Comparison of ENCODE assay signal across 40 cellular contexts in genomic region chr10:36519909-36520308, GRCh38.
"Had no signal": no experiment of that assay in that cellular context is flagged by ENCODE, and none has a peak within 500 bp of the region (broad histone marks: within the 10 kb centered on the region; RNA-seq: fewer than 3 reads in every experiment).

No MANE protein-coding gene starts in this region.

- H3K4me1 Mint-ChIP-seq: activated naive CD4-positive, alpha-beta T cell treated with anti-CD3 and anti-CD28 coated beads, Interleukin-2, amount 10 ng/mL, durations not matched to agents 7 days and 5 days; activated naive CD4-positive, alpha-beta T cell treated with anti-CD3 and anti-CD28 coated beads, Interleukin-2, amount 50 U/mL, for 24 hours; activated naive CD8-positive, alpha-beta T cell treated with anti-CD3 and anti-CD28 coated beads for 36 hours; activated naive CD8-positive, alpha-beta T cell treated with anti-CD3 and anti-CD28 coated beads, Interleukin-2, amount 10 ng/mL, durations not matched to agents 7 days and 5 days; activated naive CD8-positive, alpha-beta T cell treated with anti-CD3 and anti-CD28 coated beads, Interleukin-2, amount 50 U/mL, for 24 hours; activated T-helper 17 cell treated with anti-CD3 and anti-CD28 coated beads, Interleukin-2, amount 50 U/mL, for 72 hours; central memory CD8-positive, alpha-beta T cell had no signal

- H3K27ac Mint-ChIP-seq: activated naive CD4-positive, alpha-beta T cell treated with anti-CD3 and anti-CD28 coated beads for 36 hours; activated naive CD4-positive, alpha-beta T cell treated with anti-CD3 and anti-CD28 coated beads, Interleukin-2, amount 10 ng/mL, durations not matched to agents 7 days and 5 days; activated naive CD4-positive, alpha-beta T cell treated with anti-CD3 and anti-CD28 coated beads, Interleukin-2, amount 50 U/mL, for 24 hours; activated naive CD4-positive, alpha-beta T cell treated with anti-CD3 and anti-CD28 coated beads, Interleukin-2, amount 50 U/mL, for 72 hours; activated naive CD8-positive, alpha-beta T cell; activated naive CD8-positive, alpha-beta T cell treated with anti-CD3 and anti-CD28 coated beads for 36 hours; activated naive CD8-positive, alpha-beta T cell treated with anti-CD3 and anti-CD28 coated beads, Interleukin-2, amount 10 ng/mL, durations not matched to agents 7 days and 5 days; activated naive CD8-positive, alpha-beta T cell treated with anti-CD3 and anti-CD28 coated beads, Interleukin-2, amount 50 U/mL, for 24 hours; activated T-cell treated with anti-CD3 and anti-CD28 coated beads, Interleukin-2, amount 50 U/mL, for 24 hours; activated T-cell treated with anti-CD3 and anti-CD28 coated beads, Interleukin-2, amount 50 U/mL, for 72 hours; activated T-helper 1 cell treated with anti-CD3 and anti-CD28 coated beads, Interleukin-12 subunit alpha, Interleukin-12 subunit beta, Interleukin-2, Interleukin-4 antibody, amounts not matched to agents 30 ng/mL and 10 ng/mL and 1 ng/mL, durations not matched to agents 14 hours and 24 hours and 36 hours; activated T-helper 17 cell treated with anti-CD3 and anti-CD28 coated beads, Interleukin-2, amount 50 U/mL, for 72 hours; activated T-helper 2 cell treated with anti-CD3 and anti-CD28 coated beads, Interferon-gamma antibody, Interleukin-2, Interleukin-4, amounts not matched to agents 10 μg/mL and 5 μg/mL and 100 μg/mL, durations not matched to agents 14 hours and 24 hours and 36 hours; brain had no signal

- H3K9me3 ChIP-seq: adrenal gland, body of pancreas had no signal

- DNase-seq: activated effector memory CD4-positive, alpha-beta T cell treated with anti-CD3 and anti-CD28 coated beads, Interleukin-2, amount 50 U/mL, for 16 hours; activated effector memory CD4-positive, alpha-beta T cell treated with Interleukin-2 at 50 U/mL for 16 hours; activated gamma-delta T cell; activated gamma-delta T cell treated with Interleukin-2 at 50 U/mL for 16 hours; activated naive CD4-positive, alpha-beta T cell; activated naive CD4-positive, alpha-beta T cell treated with anti-CD3 and anti-CD28 coated beads for 36 hours; activated naive CD4-positive, alpha-beta T cell treated with anti-CD3 and anti-CD28 coated beads, Interleukin-2, amount 10 ng/mL, durations not matched to agents 7 days and 5 days; activated naive CD4-positive, alpha-beta T cell treated with anti-CD3 and anti-CD28 coated beads, Interleukin-2, amount 50 U/mL, for 16 hours; activated naive CD4-positive, alpha-beta T cell treated with Interleukin-2 at 50 U/mL for 16 hours; activated naive CD8-positive, alpha-beta T cell treated with anti-CD3 and anti-CD28 coated beads for 36 hours; activated naive CD8-positive, alpha-beta T cell treated with anti-CD3 and anti-CD28 coated beads, Interleukin-2, amount 10 ng/mL, durations not matched to agents 7 days and 5 days; activated naive CD8-positive, alpha-beta T cell treated with anti-CD3 and anti-CD28 coated beads, Interleukin-2, amount 50 U/mL, for 24 hours; activated T-cell treated with anti-CD3 and anti-CD28 coated beads, Interleukin-2, amount 50 U/mL, for 1 hour; activated T-cell treated with anti-CD3 and anti-CD28 coated beads, Interleukin-2, amount 50 U/mL, for 24 hours; activated T-cell treated with anti-CD3 and anti-CD28 coated beads, Interleukin-2, amount 50 U/mL, for 4 hours; activated T-cell treated with anti-CD3 and anti-CD28 coated beads, Interleukin-2, amount 50 U/mL, for 48 hours; activated T-cell treated with anti-CD3 and anti-CD28 coated beads, Interleukin-2, amount 50 U/mL, for 72 hours; adrenal gland; amniotic stem cell; amygdala; anterior cingulate cortex; aorta; body of pancreas; brain microvascular endothelial cell; caudate nucleus; central memory CD4-positive, alpha-beta T cell; cerebellar nuclear complex had no signal

- H3K36me3 Mint-ChIP-seq: activated naive CD4-positive, alpha-beta T cell treated with anti-CD3 and anti-CD28 coated beads, Interleukin-2, amount 10 ng/mL, durations not matched to agents 7 days and 5 days; activated naive CD4-positive, alpha-beta T cell treated with anti-CD3 and anti-CD28 coated beads, Interleukin-2, amount 50 U/mL, for 24 hours; activated naive CD4-positive, alpha-beta T cell treated with anti-CD3 and anti-CD28 coated beads, Interleukin-2, amount 50 U/mL, for 72 hours; activated naive CD8-positive, alpha-beta T cell; activated naive CD8-positive, alpha-beta T cell treated with anti-CD3 and anti-CD28 coated beads for 36 hours; activated naive CD8-positive, alpha-beta T cell treated with anti-CD3 and anti-CD28 coated beads, Interleukin-2, amount 10 ng/mL, durations not matched to agents 7 days and 5 days; brain had no signal

- H3K27me3 ChIP-seq: adrenal gland, ascending aorta, body of pancreas, brain microvascular endothelial cell, breast epithelium, cardiac muscle cell had no signal

- H3K4me3 ChIP-seq: adrenal gland, ascending aorta, body of pancreas, breast epithelium, cardiac muscle cell had no signal

- FAIRE-seq: astrocyte, bronchial epithelial cell had no signal

- ATAC-seq: activated naive CD4-positive, alpha-beta T cell treated with anti-CD3 and anti-CD28 coated beads, Interleukin-2, amount 50 U/mL, for 72 hours; activated naive CD8-positive, alpha-beta T cell treated with anti-CD3 and anti-CD28 coated beads, Interleukin-2, amount 50 U/mL, for 24 hours; activated T-cell treated with anti-CD3 and anti-CD28 coated beads, Interleukin-2, amount 50 U/mL, for 4 hours; activated T-cell treated with anti-CD3 and anti-CD28 coated beads, Interleukin-2, amount 50 U/mL, for 72 hours; activated T-helper 17 cell treated with anti-CD3 and anti-CD28 coated beads, Interleukin-2, amount 50 U/mL, for 72 hours; body of pancreas had no signal

- H3K36me3 ChIP-seq: adrenal gland, ascending aorta, brain microvascular endothelial cell, breast epithelium, cardiac muscle cell had no signal

- H3K9me3 Mint-ChIP-seq: activated naive CD4-positive, alpha-beta T cell treated with anti-CD3 and anti-CD28 coated beads, Interleukin-2, amount 50 U/mL, for 24 hours; activated T-helper 17 cell treated with anti-CD3 and anti-CD28 coated beads, Interleukin-2, amount 50 U/mL, for 72 hours had no signal

- H3K4me3 Mint-ChIP-seq: activated naive CD4-positive, alpha-beta T cell treated with anti-CD3 and anti-CD28 coated beads for 36 hours; activated naive CD4-positive, alpha-beta T cell treated with anti-CD3 and anti-CD28 coated beads, Interleukin-2, amount 10 ng/mL, durations not matched to agents 7 days and 5 days; activated naive CD4-positive, alpha-beta T cell treated with anti-CD3 and anti-CD28 coated beads, Interleukin-2, amount 50 U/mL, for 24 hours; activated naive CD8-positive, alpha-beta T cell; activated naive CD8-positive, alpha-beta T cell treated with anti-CD3 and anti-CD28 coated beads for 36 hours; activated naive CD8-positive, alpha-beta T cell treated with anti-CD3 and anti-CD28 coated beads, Interleukin-2, amount 10 ng/mL, durations not matched to agents 7 days and 5 days; activated naive CD8-positive, alpha-beta T cell treated with anti-CD3 and anti-CD28 coated beads, Interleukin-2, amount 50 U/mL, for 24 hours; activated T-cell treated with anti-CD3 and anti-CD28 coated beads, Interleukin-2, amount 50 U/mL, for 24 hours; activated T-cell treated with anti-CD3 and anti-CD28 coated beads, Interleukin-2, amount 50 U/mL, for 4 hours; activated T-cell treated with anti-CD3 and anti-CD28 coated beads, Interleukin-2, amount 50 U/mL, for 72 hours; activated T-helper 1 cell treated with anti-CD3 and anti-CD28 coated beads, Interleukin-12 subunit alpha, Interleukin-12 subunit beta, Interleukin-2, Interleukin-4 antibody, amounts not matched to agents 30 ng/mL and 10 ng/mL and 1 ng/mL, durations not matched to agents 14 hours and 24 hours and 36 hours; activated T-helper 17 cell treated with anti-CD3 and anti-CD28 coated beads, Interleukin-2, amount 50 U/mL, for 72 hours; brain; central memory CD8-positive, alpha-beta T cell had no signal

- H3K27me3 Mint-ChIP-seq: activated naive CD4-positive, alpha-beta T cell treated with anti-CD3 and anti-CD28 coated beads, Interleukin-2, amount 10 ng/mL, durations not matched to agents 7 days and 5 days; activated naive CD4-positive, alpha-beta T cell treated with anti-CD3 and anti-CD28 coated beads, Interleukin-2, amount 50 U/mL, for 24 hours; activated naive CD8-positive, alpha-beta T cell; activated naive CD8-positive, alpha-beta T cell treated with anti-CD3 and anti-CD28 coated beads for 36 hours; activated naive CD8-positive, alpha-beta T cell treated with anti-CD3 and anti-CD28 coated beads, Interleukin-2, amount 10 ng/mL, durations not matched to agents 7 days and 5 days; activated naive CD8-positive, alpha-beta T cell treated with anti-CD3 and anti-CD28 coated beads, Interleukin-2, amount 50 U/mL, for 24 hours; activated T-cell treated with anti-CD3 and anti-CD28 coated beads, Interleukin-2, amount 50 U/mL, for 24 hours; activated T-helper 17 cell treated with anti-CD3 and anti-CD28 coated beads, Interleukin-2, amount 50 U/mL, for 72 hours; central memory CD8-positive, alpha-beta T cell had no signal

- H3K4me1 ChIP-seq: adrenal gland, ascending aorta, body of pancreas, breast epithelium had no signal

- H3K27ac ChIP-seq: adrenal gland, ascending aorta, body of pancreas, brain microvascular endothelial cell, breast epithelium, cardiac muscle cell had no signal
